10 cellular contexts compared by ENCODE assay signal in the genomic region with DNA sequence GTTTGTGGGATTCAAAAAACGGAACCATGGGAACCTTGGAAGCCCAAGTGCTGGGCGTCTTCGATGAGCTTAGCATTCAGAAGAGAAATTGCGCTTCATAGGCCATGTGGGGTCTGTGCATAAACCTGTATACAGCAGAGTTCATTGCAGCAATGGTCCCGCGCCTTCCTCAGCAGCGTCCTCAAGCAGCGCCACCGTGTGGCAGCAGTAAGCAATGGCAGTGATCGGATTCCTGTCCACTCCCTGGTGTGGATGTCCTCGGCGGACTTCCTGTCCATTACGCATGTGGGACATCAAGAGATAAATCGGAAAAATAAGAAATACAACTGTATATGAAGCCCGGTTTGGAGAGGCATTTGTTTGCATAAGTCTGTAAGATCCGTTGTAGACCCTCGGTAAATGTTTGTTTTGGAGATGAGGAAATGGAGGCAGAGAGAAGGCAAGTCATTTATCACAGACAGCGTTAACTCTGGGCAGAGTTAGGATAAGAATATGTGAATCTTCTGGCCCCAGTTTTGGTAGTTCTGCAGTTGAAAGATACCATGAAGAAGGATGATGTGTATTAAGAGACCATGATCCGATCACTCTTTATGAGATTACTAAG. TPM values are rescaled to one million over a fixed set of nuclear protein-coding genes. Genes with fewer than 3 reads are reported as not detected.
DNase-seq lines count a peak whose midpoint lies in the region; ATAC-seq and TF ChIP-seq lines count a peak whose summit lies in the region.
"Had no signal": no experiment of that assay in that cellular context is flagged by ENCODE, and none has a peak within 500 bp of the region (broad histone marks: within the 10 kb centered on the region; RNA-seq: fewer than 3 reads in every experiment).

No MANE protein-coding gene starts in this region.

- no peaks in the 10 kb centered on the region for H3K36me3 Mint-ChIP-seq in natural killer cell

- CTCF ChIA-PET in SK-N-SH (lab: Yijun Ruan, JAX), result interaction anchor here (1.1 kb wide), 1 partner anchor 11 kb away, joined by 4 read pairs; no protein-coding TSS in a partner anchor

- H3K4me3 ChIP-seq in SK-N-SH (ENCODE audit: low read depth in 2 of 2, low read length in 1 of 2) (peak overlapping the region in 1 of 2 experiments; percentile 44; a peak in 1 of 4 replicates), SU-DHL-6 (ENCODE audit: insufficient read depth, low read length, poor library complexity, severe bottlenecking) (no peak overlapping the region)

- no peaks in the 10 kb centered on the region for H3K4me1 Mint-ChIP-seq in natural killer cell

- H4K20me1 ChIP-seq in SK-N-SH (ENCODE audit: insufficient read depth) (no peaks in the 10 kb centered on the region), SU-DHL-6 (ENCODE audit: low read depth, low read length) (no peaks in the 10 kb centered on the region)

- POLR2A ChIA-PET in SK-N-SH (lab: Yijun Ruan, JAX), result no interaction called here

- no peak overlapping the region for H3K9ac ChIP-seq in SK-N-SH
- H3K9ac ChIP-seq in SU-DHL-6 (ENCODE audit: low read length), result no peak overlapping the region

- H3K9me2 ChIP-seq in SK-N-SH (no peaks in the 10 kb centered on the region), SU-DHL-6 (replicated peaks; ENCODE audit: insufficient read depth, low read length) (no peaks in the 10 kb centered on the region)

- DNase-seq in SK-N-SH (no peak), left lobe of liver (ENCODE audit: low spot score) (no peak), natural killer cell (no peak), SIG-M5 treated with dmso at 0.1 percent for 504 hours (lab: John Stamatoyannopoulos, UW; ENCODE audit: unreplicated experiment) (no peak)

- no peak for TF ChIP-seq RAD21 in SK-N-SH (IDR thresholded peaks at IDR 0.05; ENCODE audit: low read length)

- ATAC-seq in SK-N-SH treated with all-trans-retinoic acid at 6 μM for 48 hours, result no peak
- ATAC-seq in HG02759 (IDR thresholded peaks at IDR 0.05; ENCODE audit: unreplicated experiment), result peak; percentile 79
- ATAC-seq in left lobe of liver, result peak; percentile 47
- no peak for ATAC-seq in HG02571 (IDR thresholded peaks at IDR 0.05; ENCODE audit: unreplicated experiment)
- ATAC-seq in natural killer cell, result no peak

- intact Hi-C loops in natural killer cell (cut with micrococcal nuclease), result no loop called here

- no peak overlapping the region for H3K4me2 ChIP-seq in SK-N-SH
- no peak overlapping the region for H3K4me2 ChIP-seq in SU-DHL-6 (ENCODE audit: low read depth, low read length, poor library complexity, severe bottlenecking)

- H3F3A ChIP-seq in SK-N-SH (replicated peaks; ENCODE audit: insufficient read depth) (no peaks in the 10 kb centered on the region), SU-DHL-6 (ENCODE audit: insufficient read depth) (no peaks in the 10 kb centered on the region)

- H3K4me3 Mint-ChIP-seq in natural killer cell, result no peak overlapping the region

- H3K27ac Mint-ChIP-seq in natural killer cell, result no peak overlapping the region

- no peaks in the 10 kb centered on the region for H3K27me3 Mint-ChIP-seq in natural killer cell (ENCODE audit: low read depth in 2 of 2)

- WGBS in SK-N-SH (ENCODE audit: low lambda C conversion rate), result 52% methylated on average over 19 of the region's 19 CpGs

- no peak for TF ChIP-seq EP300 in SK-N-SH (IDR thresholded peaks at IDR 0.05; ENCODE audit: borderline replicate concordance in 1 of 2, low read depth in 1 of 2, low read length in 1 of 2)

- H3K36me3 ChIP-seq in SK-N-SH (replicated peaks in 1 of 2; ENCODE audit: control insufficient read depth in 1 of 2, insufficient read depth in 2 of 2, low read length in 1 of 2), result no peaks in the 10 kb centered on the region
- H3K36me3 ChIP-seq in SU-DHL-6 (ENCODE audit: low read length), result no peaks in the 10 kb centered on the region

- peaks cover 0 to 3% of the 10 kb centered on the region in 2 experiments; a peak in 1 of 4 replicates for H3K4me1 ChIP-seq in SK-N-SH (ENCODE audit: control insufficient read depth in 1 of 2, insufficient read depth in 2 of 2, low read depth in 1 of 2, low read length in 1 of 2)

- peak; percentile 33 for TF ChIP-seq CTCF in SK-N-SH (IDR thresholded peaks at IDR 0.05)
- TF ChIP-seq CTCF in SU-DHL-6 (IDR thresholded peaks at IDR 0.05; ENCODE audit: insufficient read depth, low read length, poor library complexity, severe bottlenecking), result peak; percentile 74
- no peak for TF ChIP-seq CTCF in natural killer cell (IDR thresholded peaks at IDR 0.05)

- H3K27me3 ChIP-seq in SK-N-SH (ENCODE audit: insufficient read depth), result no peaks in the 10 kb centered on the region
- no peaks in the 10 kb centered on the region for H3K27me3 ChIP-seq in SU-DHL-6 (ENCODE audit: low read length)

- H2AFZ ChIP-seq in SK-N-SH (ENCODE audit: low read depth) (no peak overlapping the region), SU-DHL-6 (ENCODE audit: low read depth, low read length, severe bottlenecking) (no peak overlapping the region)

- H3K27ac ChIP-seq in SK-N-SH (ENCODE audit: low read depth in 2 of 2, low read length in 1 of 2) (no peak overlapping the region), SU-DHL-6 (ENCODE audit: low read depth, low read length) (no peak overlapping the region)

- H3K9me3 ChIP-seq in SK-N-SH (peaks cover 8% of the 10 kb centered on the region; the same call in 1 of the 2 replicates), SU-DHL-6 (ENCODE audit: insufficient read depth, low read length) (no peaks in the 10 kb centered on the region)

- H3K9me3 Mint-ChIP-seq in natural killer cell, result peaks cover 9 to 18% of the 10 kb centered on the region in 2 donors

- H3K79me2 ChIP-seq in SK-N-SH (ENCODE audit: insufficient read depth), result no peaks in the 10 kb centered on the region
- no peaks in the 10 kb centered on the region for H3K79me2 ChIP-seq in SU-DHL-6 (ENCODE audit: insufficient read depth, low read length)

TF ChIP-seq in SK-N-SH, 30 proteins besides CTCF, POLR2A, EP300 and RAD21:
- no peak for TF ChIP-seq FOXM1 (IDR thresholded peaks at IDR 0.05; ENCODE audit: low read depth)
- TF ChIP-seq TEAD4 (IDR thresholded peaks at IDR 0.05; ENCODE audit: borderline replicate concordance, insufficient read depth), result no peak
- no peak for TF ChIP-seq TCF12 (IDR thresholded peaks at IDR 0.05)
- TF ChIP-seq, protein P1, sequence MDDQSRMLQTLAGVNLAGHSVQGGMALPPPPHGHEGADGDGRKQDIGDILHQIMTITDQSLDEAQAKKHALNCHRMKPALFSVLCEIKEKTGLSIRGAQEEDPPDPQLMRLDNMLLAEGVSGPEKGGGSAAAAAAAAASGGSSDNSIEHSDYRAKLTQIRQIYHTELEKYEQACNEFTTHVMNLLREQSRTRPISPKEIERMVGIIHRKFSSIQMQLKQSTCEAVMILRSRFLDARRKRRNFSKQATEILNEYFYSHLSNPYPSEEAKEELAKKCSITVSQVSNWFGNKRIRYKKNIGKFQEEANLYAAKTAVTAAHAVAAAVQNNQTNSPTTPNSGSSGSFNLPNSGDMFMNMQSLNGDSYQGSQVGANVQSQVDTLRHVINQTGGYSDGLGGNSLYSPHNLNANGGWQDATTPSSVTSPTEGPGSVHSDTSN (IDR thresholded peaks at IDR 0.05), result no peak
- no peak for TF ChIP-seq GATA2 (CRISPR knock-in tag; IDR thresholded peaks at IDR 0.05)
- TF ChIP-seq POLR2AphosphoS5 (IDR thresholded peaks at IDR 0.05; ENCODE audit: low read depth, low read length), result no peak
- TF ChIP-seq RCOR1 (IDR thresholded peaks at IDR 0.05; ENCODE audit: low read length), result no peak
- TF ChIP-seq NFIC (IDR thresholded peaks at IDR 0.05; ENCODE audit: borderline replicate concordance), result no peak
- no peak for TF ChIP-seq MXI1 (IDR thresholded peaks at IDR 0.05; ENCODE audit: low read depth, low read length)
- no peak for TF ChIP-seq TAF1 (IDR thresholded peaks at IDR 0.05; ENCODE audit: borderline replicate concordance, low read depth, low read length)
- TF ChIP-seq FOXJ3 (CRISPR knock-in tag; IDR thresholded peaks at IDR 0.05), result no peak
- no peak for TF ChIP-seq GABPA (IDR thresholded peaks at IDR 0.05; ENCODE audit: low read depth)
- no peak for TF ChIP-seq YY1 (IDR thresholded peaks at IDR 0.05; ENCODE audit: low read depth)

TF ChIP-seq in SK-N-SH treated with all-trans-retinoic acid at 6 μM for 48 hours, 23 proteins besides CTCF, POLR2A, EP300 and RAD21 (continues in another document):
- no peak for TF ChIP-seq ZFP30 (CRISPR knock-in tag; IDR thresholded peaks at IDR 0.05)
- TF ChIP-seq ESRRG (CRISPR knock-in tag; IDR thresholded peaks at IDR 0.05), result no peak
- no peak for TF ChIP-seq ZNF565 (CRISPR knock-in tag; conservative IDR thresholded peaks at IDR 0.05; ENCODE audit: low read depth)
- no peak for TF ChIP-seq RARB (CRISPR knock-in tag; IDR thresholded peaks at IDR 0.05)
- TF ChIP-seq PPARA (CRISPR knock-in tag; IDR thresholded peaks at IDR 0.05; ENCODE audit: borderline replicate concordance), result no peak
- TF ChIP-seq TOX (CRISPR knock-in tag; IDR thresholded peaks at IDR 0.05; ENCODE audit: borderline replicate concordance), result no peak
- no peak for TF ChIP-seq TCF4 (CRISPR knock-in tag; IDR thresholded peaks at IDR 0.05; ENCODE audit: borderline replicate concordance)
- TF ChIP-seq ZNF70 (CRISPR knock-in tag; IDR thresholded peaks at IDR 0.05), result no peak
- TF ChIP-seq ARNTL (CRISPR knock-in tag; IDR thresholded peaks at IDR 0.05; ENCODE audit: borderline replicate concordance, low read depth), result no peak
- TF ChIP-seq, protein P2, sequence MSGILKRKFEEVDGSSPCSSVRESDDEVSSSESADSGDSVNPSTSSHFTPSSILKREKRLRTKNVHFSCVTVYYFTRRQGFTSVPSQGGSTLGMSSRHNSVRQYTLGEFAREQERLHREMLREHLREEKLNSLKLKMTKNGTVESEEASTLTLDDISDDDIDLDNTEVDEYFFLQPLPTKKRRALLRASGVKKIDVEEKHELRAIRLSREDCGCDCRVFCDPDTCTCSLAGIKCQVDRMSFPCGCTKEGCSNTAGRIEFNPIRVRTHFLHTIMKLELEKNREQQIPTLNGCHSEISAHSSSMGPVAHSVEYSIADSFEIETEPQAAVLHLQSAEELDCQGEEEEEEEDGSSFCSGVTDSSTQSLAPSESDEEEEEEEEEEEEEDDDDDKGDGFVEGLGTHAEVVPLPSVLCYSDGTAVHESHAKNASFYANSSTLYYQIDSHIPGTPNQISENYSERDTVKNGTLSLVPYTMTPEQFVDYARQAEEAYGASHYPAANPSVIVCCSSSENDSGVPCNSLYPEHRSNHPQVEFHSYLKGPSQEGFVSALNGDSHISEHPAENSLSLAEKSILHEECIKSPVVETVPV (CRISPR knock-in tag; IDR thresholded peaks at IDR 0.05), result no peak
- no peak for TF ChIP-seq ZC3H10 (CRISPR knock-in tag; IDR thresholded peaks at IDR 0.05)
- TF ChIP-seq CSDC2 (CRISPR knock-in tag; IDR thresholded peaks at IDR 0.05), result no peak
- no peak for TF ChIP-seq BACH2 (CRISPR knock-in tag; IDR thresholded peaks at IDR 0.05; ENCODE audit: borderline replicate concordance)

RNA-seq across cellular contexts. Expression of a gene that starts 57.7 kb away (rescaled TPM):
- polyA plus RNA-seq in SK-N-SH (2012; rRNA removed), result 0.12 and 0.21 TPM in 2 replicates
- polyA plus RNA-seq in SK-N-SH (2012; cell fraction: cytosol; rRNA removed), result 0.21 and 0.26 TPM in 2 replicates
- polyA plus RNA-seq in SK-N-SH (2012; cell fraction: nucleus; rRNA removed), result 0.02 and 0.77 TPM in 2 replicates
- total RNA-seq in left lobe of liver, result 3.3 TPM
- total RNA-seq in natural killer cell, result not detected
- total RNA-seq: T-helper 2 cell treated with Interferon-gamma antibody and Interleukin-4, amounts not matched to agents 100 ng/mL and 5 ng/mL, for 36 hours had no signal
- polyA plus RNA-seq: AG04450 had no signal

Comparison
In these comparisons a context has a peak if more than half of its experiments do, and no peak if none do; other contexts are left out.
1. ATAC-seq: peak in HG02759 (single experiment) and left lobe of liver (single experiment); none in SK-N-SH treated with all-trans-retinoic acid at 6 μM for 48 hours (single experiment), HG02571 (single experiment) and natural killer cell (0 of 3).